ENCODE assay signal across 10 cellular contexts in genomic region chr13:30689752-30690151, GRCh38. TPM values are rescaled to one million over a fixed set of nuclear protein-coding genes. Genes with fewer than 3 reads are reported as not detected.
DNase-seq lines count a peak whose midpoint lies in the region; ATAC-seq, FAIRE-seq and TF ChIP-seq lines count a peak whose summit lies in the region.
"Had no signal": no experiment of that assay in that cellular context is flagged by ENCODE, and none has a peak within 500 bp of the region (broad histone marks: within the 10 kb centered on the region; RNA-seq: fewer than 3 reads in every experiment).

No MANE protein-coding gene starts in this region.

- dilution Hi-C loops in keratinocyte (cut with MboI; ENCODE audit: extremely low pct_ligation_motif_present, low sequenced_read_pairs) = no loop called here

- H3K36me3 ChIP-seq in keratinocyte (ENCODE audit: control insufficient read depth in 2 of 2, extremely low read depth in 1 of 2, insufficient read depth in 2 of 2, low read length in 2 of 2) (no peaks in the 10 kb centered on the region), tibial artery (no peaks in the 10 kb centered on the region)

- H3K27ac Mint-ChIP-seq in activated CD8-positive, alpha-beta T cell treated with anti-CD3 and anti-CD28 coated beads, Interleukin-2, amount 10 ng/mL, durations not matched to agents 7 days and 5 days = peak overlapping the region; percentile 43
- no peak overlapping the region for H3K27ac Mint-ChIP-seq in activated CD8-positive, alpha-beta T cell treated with anti-CD3 and anti-CD28 coated beads for 36 hours
- H3K27ac Mint-ChIP-seq in activated B cell treated with CpG ODN at 0.5 μM for 24 hours (no peak overlapping the region), mesothelial cell of epicardium (no peak overlapping the region)

- H3K27me3 ChIP-seq in keratinocyte (ENCODE audit: control insufficient read depth, extremely low read depth, insufficient read depth, low read length) (no peaks in the 10 kb centered on the region), tibial artery (no peaks in the 10 kb centered on the region)

- peaks cover 3% of the 10 kb centered on the region for H3K36me3 Mint-ChIP-seq in activated CD8-positive, alpha-beta T cell treated with anti-CD3 and anti-CD28 coated beads, Interleukin-2, amount 10 ng/mL, durations not matched to agents 7 days and 5 days (ENCODE audit: low read depth)
- H3K36me3 Mint-ChIP-seq in activated CD8-positive, alpha-beta T cell treated with anti-CD3 and anti-CD28 coated beads for 36 hours (ENCODE audit: low read depth) = no peaks in the 10 kb centered on the region
- H3K36me3 Mint-ChIP-seq in activated B cell treated with CpG ODN at 0.5 μM for 24 hours (ENCODE audit: low read depth) (no peaks in the 10 kb centered on the region), mesothelial cell of epicardium (no peaks in the 10 kb centered on the region)

- H4K20me1 ChIP-seq in keratinocyte (ENCODE audit: control insufficient read depth, extremely low read depth, insufficient read depth, low read length) = no peaks in the 10 kb centered on the region

- H3K27me3 Mint-ChIP-seq in activated CD8-positive, alpha-beta T cell treated with anti-CD3 and anti-CD28 coated beads, Interleukin-2, amount 10 ng/mL, durations not matched to agents 7 days and 5 days (ENCODE audit: low read depth) = peaks cover 36% of the 10 kb centered on the region
- peaks cover 5% of the 10 kb centered on the region for H3K27me3 Mint-ChIP-seq in activated CD8-positive, alpha-beta T cell treated with anti-CD3 and anti-CD28 coated beads for 36 hours
- H3K27me3 Mint-ChIP-seq in activated B cell treated with CpG ODN at 0.5 μM for 24 hours = peaks cover 1% of the 10 kb centered on the region
- H3K27me3 Mint-ChIP-seq in mesothelial cell of epicardium (ENCODE audit: low read depth) = no peaks in the 10 kb centered on the region

- POLR2A ChIA-PET in activated CD8-positive, alpha-beta T cell treated with anti-CD3 and anti-CD28 coated beads, Interleukin-2, amount 10 ng/mL, durations not matched to agents 7 days and 5 days (lab: Charles Lee) = no interaction called here
- POLR2A ChIA-PET in activated CD8-positive, alpha-beta T cell treated with anti-CD3 and anti-CD28 coated beads for 36 hours (lab: Charles Lee) = no interaction called here
- POLR2A ChIA-PET in activated B cell treated with CpG ODN at 0.5 μM for 24 hours (lab: Charles Lee) = interaction anchor here (0.8 kb wide), 1 partner anchor 73 kb away, joined by 5 read pairs; no protein-coding TSS in a partner anchor

- no peak overlapping the region for H3K27ac ChIP-seq in keratinocyte (ENCODE audit: control insufficient read depth, insufficient read depth, low read length)
- H3K27ac ChIP-seq in tibial artery = peak overlapping the region; percentile 35 to 46

- H3K9me3 Mint-ChIP-seq in activated CD8-positive, alpha-beta T cell treated with anti-CD3 and anti-CD28 coated beads, Interleukin-2, amount 10 ng/mL, durations not matched to agents 7 days and 5 days (ENCODE audit: insufficient read depth) = peaks cover 6% of the 10 kb centered on the region
- peaks cover 2% of the 10 kb centered on the region for H3K9me3 Mint-ChIP-seq in activated CD8-positive, alpha-beta T cell treated with anti-CD3 and anti-CD28 coated beads for 36 hours
- H3K9me3 Mint-ChIP-seq in activated B cell treated with CpG ODN at 0.5 μM for 24 hours (peaks cover 2% of the 10 kb centered on the region), mesothelial cell of epicardium (peaks cover 18% of the 10 kb centered on the region)

- no peak overlapping the region for H3K4me3 ChIP-seq in keratinocyte (ENCODE audit: control insufficient read depth in 2 of 3, extremely low read depth in 1 of 3, insufficient read depth in 2 of 3, low read depth in 1 of 3, low read length in 3 of 3)
- H3K4me3 ChIP-seq in tibial artery = no peak overlapping the region

- H3K4me2 ChIP-seq in keratinocyte (ENCODE audit: control insufficient read depth, extremely low read depth, insufficient read depth, low read depth, low read length) = peak overlapping the region; percentile 90

- no peak overlapping the region for H3K4me3 Mint-ChIP-seq in activated CD8-positive, alpha-beta T cell treated with anti-CD3 and anti-CD28 coated beads, Interleukin-2, amount 10 ng/mL, durations not matched to agents 7 days and 5 days
- H3K4me3 Mint-ChIP-seq in activated CD8-positive, alpha-beta T cell treated with anti-CD3 and anti-CD28 coated beads for 36 hours = no peak overlapping the region
- H3K4me3 Mint-ChIP-seq in activated B cell treated with CpG ODN at 0.5 μM for 24 hours = peak overlapping the region; percentile 76
- no peak overlapping the region for H3K4me3 Mint-ChIP-seq in mesothelial cell of epicardium

- DNase-seq in activated CD8-positive, alpha-beta T cell treated with anti-CD3 and anti-CD28 coated beads, Interleukin-2, amount 10 ng/mL, durations not matched to agents 7 days and 5 days = no peak
- no peak for DNase-seq in activated CD8-positive, alpha-beta T cell treated with anti-CD3 and anti-CD28 coated beads for 36 hours
- DNase-seq in activated B cell treated with CpG ODN at 0.5 μM for 24 hours (no peak), keratinocyte (ENCODE audit: low read depth, low spot score) (no peak), tibial artery (peak in 1 of 2 donors; percentile 61), mesothelial cell of epicardium (ENCODE audit: low spot score in 2 of 2, unreplicated experiment in 2 of 2) (no peak)
- DNase-seq: activated CD8-positive, alpha-beta memory T cell treated with anti-CD3 and anti-CD28 coated beads, Interleukin-2, amount 50 U/mL, for 48 hours had no signal

- H3K9me3 ChIP-seq in keratinocyte (ENCODE audit: control insufficient read depth, low read depth, low read length) = no peaks in the 10 kb centered on the region
- H3K9me3 ChIP-seq in tibial artery = no peaks in the 10 kb centered on the region

- no peak overlapping the region for H3K9ac ChIP-seq in keratinocyte (ENCODE audit: control insufficient read depth, extremely low read depth, insufficient read depth, low read length)

- TF ChIP-seq CTCF in activated CD8-positive, alpha-beta T cell treated with anti-CD3 and anti-CD28 coated beads for 36 hours (IDR thresholded peaks at IDR 0.05) = no peak
- no peak for TF ChIP-seq CTCF in activated B cell treated with CpG ODN at 0.5 μM for 24 hours (IDR thresholded peaks at IDR 0.05)
- no peak for TF ChIP-seq CTCF in keratinocyte (optimal IDR thresholded peaks at IDR 0.05 in 1 of 3, IDR thresholded peaks at IDR 0.05 in 1 of 3, conservative IDR thresholded peaks at IDR 0.05 in 1 of 3; ENCODE audit: extremely low read depth in 1 of 3, insufficient read depth in 2 of 3, low read length in 3 of 3)
- TF ChIP-seq CTCF in tibial artery (IDR thresholded peaks at IDR 0.05) = no peak
- TF ChIP-seq CTCF in mesothelial cell of epicardium (IDR thresholded peaks at IDR 0.05; ENCODE audit: unreplicated experiment) = no peak

- H2AFZ ChIP-seq in keratinocyte (ENCODE audit: control insufficient read depth, low read length) = no peak overlapping the region

- FAIRE-seq in keratinocyte (lab: Jason Lieb, UNC) = no peak

- H3K4me1 ChIP-seq in keratinocyte (ENCODE audit: control insufficient read depth, extremely low read depth, insufficient read depth, low read length) (peaks cover 11% of the 10 kb centered on the region), tibial artery (peaks cover 0 to 11% (median 2%) of the 10 kb centered on the region in 4 donors)

- no peak for ATAC-seq in activated CD8-positive, alpha-beta T cell treated with anti-CD3 and anti-CD28 coated beads, Interleukin-2, amount 10 ng/mL, durations not matched to agents 7 days and 5 days
- ATAC-seq in activated CD8-positive, alpha-beta T cell treated with anti-CD3 and anti-CD28 coated beads for 36 hours = no peak
- ATAC-seq in activated B cell treated with CpG ODN at 0.5 μM for 24 hours (ENCODE audit: low read depth) (no peak), GM18519 (IDR thresholded peaks at IDR 0.05; ENCODE audit: low FRiP score, unreplicated experiment) (no peak), GM19324 (IDR thresholded peaks at IDR 0.05; ENCODE audit: low FRiP score, unreplicated experiment) (no peak)

- no peaks in the 10 kb centered on the region for H3K9me1 ChIP-seq in keratinocyte (ENCODE audit: control insufficient read depth, extremely low read depth, insufficient read depth, low read length)

- H3K79me2 ChIP-seq in keratinocyte (ENCODE audit: control insufficient read depth, insufficient read depth, low read length) = no peaks in the 10 kb centered on the region

- CTCF ChIA-PET in activated CD8-positive, alpha-beta T cell treated with anti-CD3 and anti-CD28 coated beads, Interleukin-2, amount 10 ng/mL, durations not matched to agents 7 days and 5 days (lab: Charles Lee) = interaction anchor here (1.1 to 1.7 kb wide), 2 partner anchors 50 to 77 kb away, joined by 3 read pairs; no protein-coding TSS in a partner anchor
- CTCF ChIA-PET in activated CD8-positive, alpha-beta T cell treated with anti-CD3 and anti-CD28 coated beads for 36 hours (lab: Charles Lee) = no interaction called here
- CTCF ChIA-PET in activated B cell treated with CpG ODN at 0.5 μM for 24 hours (lab: Charles Lee) = interaction anchor here (1.1 kb wide), 1 partner anchor 557 kb away, joined by 3 read pairs; no protein-coding TSS in a partner anchor

- H3K4me1 Mint-ChIP-seq in activated CD8-positive, alpha-beta T cell treated with anti-CD3 and anti-CD28 coated beads, Interleukin-2, amount 10 ng/mL, durations not matched to agents 7 days and 5 days (ENCODE audit: low read depth) = peaks cover 20% of the 10 kb centered on the region
- H3K4me1 Mint-ChIP-seq in activated CD8-positive, alpha-beta T cell treated with anti-CD3 and anti-CD28 coated beads for 36 hours (ENCODE audit: low read depth) = peaks cover 7% of the 10 kb centered on the region
- peaks cover 18% of the 10 kb centered on the region for H3K4me1 Mint-ChIP-seq in activated B cell treated with CpG ODN at 0.5 μM for 24 hours
- H3K4me1 Mint-ChIP-seq in mesothelial cell of epicardium = no peaks in the 10 kb centered on the region

- intact Hi-C loops in activated CD8-positive, alpha-beta T cell treated with anti-CD3 and anti-CD28 coated beads for 36 hours (cut with micrococcal nuclease) = no loop called here
- intact Hi-C loops in activated B cell treated with CpG ODN at 0.5 μM for 24 hours (cut with micrococcal nuclease) (loop anchor here (2.0 kb wide), 1 partner anchor 15 kb away; no protein-coding TSS in a partner anchor), tibial artery (cut with DNase I; ENCODE audit: low total_unique reads) (loop anchor here (5.0 kb wide), 1 partner anchor 43 kb away; no protein-coding TSS in a partner anchor)

RNA-seq across cellular contexts. Expression of gene ALOX5AP, which starts 45.6 kb away (rescaled TPM):
- total RNA-seq in activated CD8-positive, alpha-beta T cell treated with anti-CD3 and anti-CD28 coated beads, Interleukin-2, amount 10 ng/mL, durations not matched to agents 7 days and 5 days = 10 to 100 TPM; 71.0 to 75.4 TPM
- 10 to 100 TPM; 40.5 to 42.2 TPM for total RNA-seq in activated CD8-positive, alpha-beta T cell treated with anti-CD3 and anti-CD28 coated beads for 36 hours
- total RNA-seq in activated B cell treated with CpG ODN at 0.5 μM for 24 hours (59.7 and 66.4 TPM in 2 replicates), mesothelial cell of epicardium (0.25 TPM in 2 of 3 replicates, not detected in the other)
- polyA plus RNA-seq in keratinocyte = 0.31 to 0.98 TPM (median 0.62 TPM) in 3 replicates
- not detected for polyA plus RNA-seq in keratinocyte (2011; ENCODE audit: low read depth)
- 0.45 and 0.96 TPM in 2 replicates for polyA plus RNA-seq in keratinocyte (2011; cell fraction: cytosol; rRNA removed)
- 0.64 and 0.98 TPM in 2 replicates for polyA plus RNA-seq in keratinocyte (2011; cell fraction: nucleus; rRNA removed)
- polyA plus RNA-seq in keratinocyte (2012; ENCODE audit: low replicate concordance) = 0.20 and 0.22 TPM in 2 replicates
- 0.40 to 1.5 TPM in 2 of 3 replicates, not detected in the other for polyA minus RNA-seq in keratinocyte
- polyA minus RNA-seq in keratinocyte (2011; cell fraction: cytosol; rRNA and poly(A)+ RNA removed) = not detected
- not detected in 2 replicates for polyA minus RNA-seq in keratinocyte (2011; cell fraction: nucleus; rRNA and poly(A)+ RNA removed)
- total RNA-seq: A673 had no signal

Comparison
In these comparisons a context has a peak if more than half of its experiments do, and no peak if none do; other contexts are left out.
1. RNA of gene ALOX5AP, which starts 45.6 kb away (total RNA-seq): 71.0 to 75.4 TPM in activated CD8-positive, alpha-beta T cell treated with anti-CD3 and anti-CD28 coated beads, Interleukin-2, amount 10 ng/mL, durations not matched to agents 7 days and 5 days, 59.7 to 66.4 TPM in activated B cell treated with CpG ODN at 0.5 μM for 24 hours and 40.5 to 42.2 TPM in activated CD8-positive, alpha-beta T cell treated with anti-CD3 and anti-CD28 coated beads for 36 hours; 0.25 TPM in mesothelial cell of epicardium; every median in the first group is over 10 times any median in the second.